1 cellular context compared by ENCODE assay signal in the genomic region with DNA sequence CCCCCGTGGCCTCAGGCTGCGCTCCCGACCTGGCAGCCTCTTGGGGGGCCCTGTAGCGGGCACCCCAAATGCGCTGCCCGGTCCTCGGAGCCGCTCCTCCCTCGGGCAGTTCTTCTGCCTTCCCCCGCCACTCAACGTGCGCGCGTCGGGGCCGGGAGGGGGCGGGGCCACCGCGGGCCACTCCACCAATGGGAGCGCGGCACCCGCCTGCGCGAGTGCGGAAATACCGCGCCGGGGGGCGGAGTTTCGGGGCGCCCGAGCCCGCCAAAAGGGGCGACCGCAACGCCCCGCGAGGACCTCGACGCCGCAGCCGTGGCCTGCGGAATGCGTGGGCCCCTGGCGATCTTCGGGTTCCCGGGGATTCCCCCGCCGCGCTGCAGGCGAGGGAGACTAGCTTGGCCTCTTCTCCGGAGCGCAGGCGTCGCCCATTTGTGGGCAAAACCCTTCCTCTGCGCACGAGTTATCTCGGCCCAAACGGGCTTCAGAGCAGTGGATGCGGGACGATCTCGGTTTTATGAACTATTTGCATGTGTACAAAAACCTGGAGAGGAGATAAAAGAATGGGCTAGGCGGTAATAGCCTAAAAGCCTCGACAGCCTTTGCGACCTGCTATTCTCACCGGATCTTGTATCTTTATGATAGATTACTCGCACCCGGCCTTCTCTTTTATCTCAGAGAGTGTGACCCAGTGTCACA.
TF ChIP-seq lines count a peak whose summit lies in the region.

TASOR (minus strand) TSS at position 144 of the 696 bp plus-strand sequence. CDS start 259 bp downstream, outside the sequence.

TF ChIP-seq in HepG2, 621 proteins besides CTCF, POLR2A, EP300 and RAD21 (continued from another document and continues in another):
- TF ChIP-seq IRF9 (CRISPR knock-in tag; IDR thresholded peaks at IDR 0.05; ENCODE audit: borderline replicate concordance) = 0 out of 2 replicates have a peak, but pooled peaks have one; percentile 17
- peak; percentile 31 for TF ChIP-seq TAF1 (CRISPR knock-in tag; IDR thresholded peaks at IDR 0.05)
- no peak for TF ChIP-seq FLYWCH1 (CRISPR knock-in tag; IDR thresholded peaks at IDR 0.05)
- TF ChIP-seq, protein P1, sequence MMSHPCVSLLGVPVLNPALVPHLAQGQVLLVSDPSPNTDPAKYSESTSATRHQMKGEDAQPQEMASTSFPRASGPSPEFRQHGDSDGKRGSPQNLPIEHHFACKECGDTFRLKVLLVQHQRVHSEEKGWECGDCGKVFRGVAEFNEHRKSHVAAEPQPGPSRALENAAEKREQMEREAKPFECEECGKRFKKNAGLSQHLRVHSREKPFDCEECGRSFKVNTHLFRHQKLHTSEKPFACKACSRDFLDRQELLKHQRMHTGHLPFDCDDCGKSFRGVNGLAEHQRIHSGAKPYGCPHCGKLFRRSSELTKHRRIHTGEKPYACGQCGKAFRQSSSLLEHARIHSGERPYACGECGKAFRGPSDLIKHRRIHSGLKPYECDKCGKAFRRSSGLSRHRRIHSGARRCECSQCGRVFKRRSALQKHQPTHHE (CRISPR knock-in tag; IDR thresholded peaks at IDR 0.05; ENCODE audit: borderline replicate concordance) = no peak; the same call in 1 of the 2 replicates
- TF ChIP-seq ZNF451 (CRISPR knock-in tag; IDR thresholded peaks at IDR 0.05) = peak; percentile 89
- TF ChIP-seq ZNF549 (CRISPR knock-in tag; IDR thresholded peaks at IDR 0.05) = 0 out of 2 replicates have a peak, but pooled peaks have one; percentile 20
- no peak for TF ChIP-seq SIX1 (CRISPR knock-in tag; IDR thresholded peaks at IDR 0.05; ENCODE audit: borderline replicate concordance)
- TF ChIP-seq KLF16 (CRISPR knock-in tag; IDR thresholded peaks at IDR 0.05) = peak in 1 of 2 experiments; percentile 60; a peak in 3 of 4 replicates
- TF ChIP-seq HNRNPK (IDR thresholded peaks at IDR 0.05; ENCODE audit: low read depth, low read length, poor library complexity, severe bottlenecking) = peak; percentile 35
- TF ChIP-seq AGO2 (optimal IDR thresholded peaks at IDR 0.05; ENCODE audit: low read depth, low read length) = peak; percentile 69
- TF ChIP-seq ZNF329 (CRISPR knock-in tag; IDR thresholded peaks at IDR 0.05; ENCODE audit: low read depth) = peak; percentile 69; the same call in 1 of the 2 replicates
- TF ChIP-seq, protein P2, sequence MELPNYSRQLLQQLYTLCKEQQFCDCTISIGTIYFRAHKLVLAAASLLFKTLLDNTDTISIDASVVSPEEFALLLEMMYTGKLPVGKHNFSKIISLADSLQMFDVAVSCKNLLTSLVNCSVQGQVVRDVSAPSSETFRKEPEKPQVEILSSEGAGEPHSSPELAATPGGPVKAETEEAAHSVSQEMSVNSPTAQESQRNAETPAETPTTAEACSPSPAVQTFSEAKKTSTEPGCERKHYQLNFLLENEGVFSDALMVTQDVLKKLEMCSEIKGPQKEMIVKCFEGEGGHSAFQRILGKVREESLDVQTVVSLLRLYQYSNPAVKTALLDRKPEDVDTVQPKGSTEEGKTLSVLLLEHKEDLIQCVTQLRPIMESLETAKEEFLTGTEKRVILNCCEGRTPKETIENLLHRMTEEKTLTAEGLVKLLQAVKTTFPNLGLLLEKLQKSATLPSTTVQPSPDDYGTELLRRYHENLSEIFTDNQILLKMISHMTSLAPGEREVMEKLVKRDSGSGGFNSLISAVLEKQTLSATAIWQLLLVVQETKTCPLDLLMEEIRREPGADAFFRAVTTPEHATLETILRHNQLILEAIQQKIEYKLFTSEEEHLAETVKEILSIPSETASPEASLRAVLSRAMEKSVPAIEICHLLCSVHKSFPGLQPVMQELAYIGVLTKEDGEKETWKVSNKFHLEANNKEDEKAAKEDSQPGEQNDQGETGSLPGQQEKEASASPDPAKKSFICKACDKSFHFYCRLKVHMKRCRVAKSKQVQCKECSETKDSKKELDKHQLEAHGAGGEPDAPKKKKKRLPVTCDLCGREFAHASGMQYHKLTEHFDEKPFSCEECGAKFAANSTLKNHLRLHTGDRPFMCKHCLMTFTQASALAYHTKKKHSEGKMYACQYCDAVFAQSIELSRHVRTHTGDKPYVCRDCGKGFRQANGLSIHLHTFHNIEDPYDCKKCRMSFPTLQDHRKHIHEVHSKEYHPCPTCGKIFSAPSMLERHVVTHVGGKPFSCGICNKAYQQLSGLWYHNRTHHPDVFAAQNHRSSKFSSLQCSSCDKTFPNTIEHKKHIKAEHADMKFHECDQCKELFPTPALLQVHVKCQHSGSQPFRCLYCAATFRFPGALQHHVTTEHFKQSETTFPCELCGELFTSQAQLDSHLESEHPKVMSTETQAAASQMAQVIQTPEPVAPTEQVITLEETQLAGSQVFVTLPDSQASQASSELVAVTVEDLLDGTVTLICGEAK (IDR thresholded peaks at IDR 0.05) = no peak
- TF ChIP-seq, protein P2 (CRISPR knock-in tag; IDR thresholded peaks at IDR 0.05) = peak; percentile 78; the same call in 1 of the 2 replicates
- TF ChIP-seq JUND (CRISPR knock-in tag; IDR thresholded peaks at IDR 0.05) = no peak; the same call in 1 of the 2 replicates
- TF ChIP-seq ZBTB4 (CRISPR knock-in tag; IDR thresholded peaks at IDR 0.05; ENCODE audit: borderline replicate concordance) = no peak
- TF ChIP-seq HNRNPLL (IDR thresholded peaks at IDR 0.05; ENCODE audit: low read depth, low read length, poor library complexity, severe bottlenecking) = peak; percentile 70
- TF ChIP-seq RFX1 (IDR thresholded peaks at IDR 0.05) = no peak
- TF ChIP-seq PLRG1 (conservative IDR thresholded peaks at IDR 0.05) = no peak
- TF ChIP-seq ZNF607 (CRISPR knock-in tag; IDR thresholded peaks at IDR 0.05; ENCODE audit: borderline replicate concordance) = peak; percentile 93
- peak; percentile 95; the same call in 1 of the 2 replicates for TF ChIP-seq CENPT (CRISPR knock-in tag; IDR thresholded peaks at IDR 0.05; ENCODE audit: low read depth)
- TF ChIP-seq ZNF678 (CRISPR knock-in tag; IDR thresholded peaks at IDR 0.05) = peak; percentile 89; the same call in 1 of the 2 replicates
- TF ChIP-seq ZBTB42 (CRISPR knock-in tag; IDR thresholded peaks at IDR 0.05) = peak; percentile 86; the same call in 1 of the 2 replicates
- TF ChIP-seq CBX2 (IDR thresholded peaks at IDR 0.05; ENCODE audit: low read depth, low read length) = no peak
- TF ChIP-seq CBX2 (CRISPR knock-in tag; IDR thresholded peaks at IDR 0.05; ENCODE audit: low read depth) = no peak
- TF ChIP-seq SETDB1 (CRISPR knock-in tag; IDR thresholded peaks at IDR 0.05; ENCODE audit: borderline replicate concordance) = peak; percentile 93; the same call in 1 of the 2 replicates
- TF ChIP-seq HOXA5 (CRISPR knock-in tag; IDR thresholded peaks at IDR 0.05) = peak; percentile 82
- no peak for TF ChIP-seq RBM22 (optimal IDR thresholded peaks at IDR 0.05; ENCODE audit: low read length)
- TF ChIP-seq PBX2 (CRISPR knock-in tag; IDR thresholded peaks at IDR 0.05) = no peak
- no peak for TF ChIP-seq GATAD2A (CRISPR knock-in tag; IDR thresholded peaks at IDR 0.05)
- peak; percentile 55; the same call in 1 of the 2 replicates for TF ChIP-seq NCOA1 (CRISPR knock-in tag; IDR thresholded peaks at IDR 0.05)
- peak; percentile 94; the same call in 1 of the 2 replicates for TF ChIP-seq ZNF253 (CRISPR knock-in tag; IDR thresholded peaks at IDR 0.05; ENCODE audit: borderline replicate concordance)
- TF ChIP-seq, protein P3, sequence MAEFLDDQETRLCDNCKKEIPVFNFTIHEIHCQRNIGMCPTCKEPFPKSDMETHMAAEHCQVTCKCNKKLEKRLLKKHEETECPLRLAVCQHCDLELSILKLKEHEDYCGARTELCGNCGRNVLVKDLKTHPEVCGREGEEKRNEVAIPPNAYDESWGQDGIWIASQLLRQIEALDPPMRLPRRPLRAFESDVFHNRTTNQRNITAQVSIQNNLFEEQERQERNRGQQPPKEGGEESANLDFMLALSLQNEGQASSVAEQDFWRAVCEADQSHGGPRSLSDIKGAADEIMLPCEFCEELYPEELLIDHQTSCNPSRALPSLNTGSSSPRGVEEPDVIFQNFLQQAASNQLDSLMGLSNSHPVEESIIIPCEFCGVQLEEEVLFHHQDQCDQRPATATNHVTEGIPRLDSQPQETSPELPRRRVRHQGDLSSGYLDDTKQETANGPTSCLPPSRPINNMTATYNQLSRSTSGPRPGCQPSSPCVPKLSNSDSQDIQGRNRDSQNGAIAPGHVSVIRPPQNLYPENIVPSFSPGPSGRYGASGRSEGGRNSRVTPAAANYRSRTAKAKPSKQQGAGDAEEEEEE (CRISPR knock-in tag; IDR thresholded peaks at IDR 0.05; ENCODE audit: borderline replicate concordance) = no peak
- peak; percentile 58; the same call in 1 of the 2 replicates for TF ChIP-seq HIVEP1 (CRISPR knock-in tag; IDR thresholded peaks at IDR 0.05)
- TF ChIP-seq CC2D1A (CRISPR knock-in tag; IDR thresholded peaks at IDR 0.05) = peak; percentile 93; the same call in 1 of the 2 replicates
- peak; percentile 65; the same call in 1 of the 2 replicates for TF ChIP-seq ARNTL (CRISPR knock-in tag; IDR thresholded peaks at IDR 0.05)
- TF ChIP-seq ZBTB20 (CRISPR knock-in tag; IDR thresholded peaks at IDR 0.05; ENCODE audit: borderline replicate concordance, low read depth) = 0 out of 2 replicates have a peak, but pooled peaks have one; percentile 48
- TF ChIP-seq KDM2A (CRISPR knock-in tag; IDR thresholded peaks at IDR 0.05; ENCODE audit: borderline replicate concordance, low read depth) = peak; percentile 55; the same call in 1 of the 2 replicates
- TF ChIP-seq, protein P4, sequence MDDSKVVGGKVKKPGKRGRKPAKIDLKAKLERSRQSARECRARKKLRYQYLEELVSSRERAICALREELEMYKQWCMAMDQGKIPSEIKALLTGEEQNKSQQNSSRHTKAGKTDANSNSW (CRISPR knock-in tag; IDR thresholded peaks at IDR 0.05; ENCODE audit: borderline replicate concordance) = peak; percentile 73; the same call in 1 of the 2 replicates
- 0 out of 2 replicates have a peak, but pooled peaks have one; percentile 76 for TF ChIP-seq CERS6 (CRISPR knock-in tag; IDR thresholded peaks at IDR 0.05)
